ENCODE assay signal across 8 cellular contexts in the genomic region with DNA sequence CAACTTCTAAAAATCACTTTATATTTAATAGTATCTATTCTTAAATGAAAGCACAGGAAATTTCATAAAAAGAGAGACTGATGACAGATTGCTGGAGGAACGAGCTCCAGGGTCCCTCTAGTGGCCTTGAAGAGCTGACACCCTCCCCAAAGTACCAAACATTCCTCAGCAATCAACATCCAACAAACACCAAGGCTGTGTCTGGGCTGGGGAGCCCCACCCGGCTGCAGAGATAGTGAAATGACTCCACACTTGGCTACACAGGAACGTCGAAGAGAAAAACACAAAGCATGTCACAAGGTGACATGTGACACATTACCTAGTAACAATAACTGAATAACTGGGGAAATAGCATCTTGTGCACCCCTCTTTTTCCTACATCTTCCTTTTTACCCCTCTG.
DNase-seq lines count a peak whose midpoint lies in the region; ATAC-seq, FAIRE-seq and TF ChIP-seq lines count a peak whose summit lies in the region.

No MANE protein-coding gene starts in this region.

- DNase-seq in D721Med (ENCODE audit: insufficient read length, low spot score) (no peak), NCI-H345 treated with DMSO at 0.1 percent for 48 hours (lab: John Stamatoyannopoulos, UW; ENCODE audit: unreplicated experiment) (peak; percentile 0), astrocyte of the hippocampus (ENCODE audit: low read depth, low spot score) (peak; percentile 72), islet precursor cell (peak; percentile 84), NCI-H1436 (lab: John Stamatoyannopoulos, UW) (no peak)
- DNase-seq in stimulated activated naive CD8-positive, alpha-beta T cell treated with anti-CD3 and anti-CD28 coated beads, Interleukin-15, Interleukin-2, amounts not matched to agents 100 U/mL and 50 U/mL, for 24 hours, result no peak

- ATAC-seq in GM18870 (IDR thresholded peaks at IDR 0.05; ENCODE audit: unreplicated experiment), result peak; percentile 88
- ATAC-seq in HG03025 (IDR thresholded peaks at IDR 0.05; ENCODE audit: low FRiP score, unreplicated experiment), result peak; percentile 85
- peak; percentile 52 for ATAC-seq in stimulated activated naive CD8-positive, alpha-beta T cell treated with anti-CD3 and anti-CD28 coated beads, Interleukin-15, Interleukin-2, amounts not matched to agents 100 U/mL and 50 U/mL, for 24 hours

- no peak for FAIRE-seq in D721Med (lab: Jason Lieb, UNC)

- TF ChIP-seq CTCF in D721Med (IDR thresholded peaks at IDR 0.05; ENCODE audit: insufficient read depth, missing control alignments), result peak; percentile 58

Comparison
In these comparisons a context has a peak if more than half of its experiments do, and no peak if none do; other contexts are left out.
1. DNase-seq: peak in NCI-H345 treated with DMSO at 0.1 percent for 48 hours (single experiment), astrocyte of the hippocampus (single experiment) and islet precursor cell (single experiment); none in D721Med (single experiment), stimulated activated naive CD8-positive, alpha-beta T cell treated with anti-CD3 and anti-CD28 coated beads, Interleukin-15, Interleukin-2, amounts not matched to agents 100 U/mL and 50 U/mL, for 24 hours (single experiment) and NCI-H1436 (single experiment).
2. Peak in every context shown above with its lines, with median percentiles within 50 percentile points of each other: ATAC-seq.